Comparison of ENCODE assay signal across 9 cellular contexts in the genomic region with DNA sequence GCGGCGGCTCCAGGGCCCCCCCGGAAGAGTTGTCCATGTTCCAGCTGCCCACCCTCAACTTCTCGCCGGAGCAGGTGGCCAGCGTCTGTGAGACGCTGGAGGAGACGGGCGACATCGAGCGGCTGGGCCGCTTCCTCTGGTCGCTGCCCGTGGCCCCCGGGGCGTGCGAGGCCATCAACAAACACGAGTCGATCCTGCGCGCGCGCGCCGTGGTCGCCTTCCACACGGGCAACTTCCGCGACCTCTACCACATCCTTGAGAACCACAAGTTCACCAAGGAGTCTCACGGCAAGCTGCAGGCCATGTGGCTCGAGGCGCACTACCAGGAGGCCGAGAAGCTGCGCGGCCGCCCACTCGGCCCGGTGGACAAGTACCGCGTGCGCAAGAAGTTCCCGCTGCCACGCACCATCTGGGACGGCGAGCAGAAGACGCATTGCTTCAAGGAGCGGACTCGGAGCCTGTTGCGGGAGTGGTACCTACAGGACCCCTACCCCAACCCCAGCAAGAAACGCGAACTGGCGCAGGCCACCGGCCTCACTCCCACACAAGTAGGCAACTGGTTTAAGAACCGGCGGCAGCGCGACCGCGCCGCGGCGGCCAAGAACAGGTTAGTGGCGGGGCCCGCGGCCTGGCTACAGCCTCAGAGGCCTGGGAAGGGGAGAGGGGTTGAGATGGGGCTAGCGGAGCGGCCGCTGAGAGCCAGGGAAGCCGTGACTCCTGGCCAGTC. TPM values are rescaled to one million over a fixed set of nuclear protein-coding genes. Genes with fewer than 3 reads are reported as not detected.
DNase-seq lines count a peak whose midpoint lies in the region; ATAC-seq and TF ChIP-seq lines count a peak whose summit lies in the region.
"Had no signal": no experiment of that assay in that cellular context is flagged by ENCODE, and none has a peak within 500 bp of the region (broad histone marks: within the 10 kb centered on the region; RNA-seq: fewer than 3 reads in every experiment).

No MANE protein-coding gene starts in this region.

- 1 to 4% methylated on average over 66 to 69 of the region's 69 CpGs for WGBS in heart right ventricle, 2 donors
- whole genome bisulfite sequencing in mesendoderm (ENCODE audit: extremely low coverage, insufficient coverage, low lambda C conversion rate): no CpG with 5 or more reads among the region's 69 CpGs

- H2BK15ac ChIP-seq in mesendoderm (replicated peaks; ENCODE audit: low read depth): no peak overlapping the region

- H3K4me2 ChIP-seq in mesendoderm (ENCODE audit: low read length): peak overlapping the region; percentile 23

- H2BK5ac ChIP-seq in mesendoderm (ENCODE audit: low read length): no peak overlapping the region

- no peaks in the 10 kb centered on the region for H3K79me2 ChIP-seq in mesendoderm (ENCODE audit: control insufficient read depth, insufficient read depth, low read length)

- H3K27ac ChIP-seq in heart right ventricle (no peak overlapping the region), mesendoderm (ENCODE audit: low read depth, low read length) (no peak overlapping the region), upper lobe of right lung (no peak overlapping the region)

- H3K27me3 ChIP-seq in heart right ventricle: peaks cover 69 to 100% (median 99%) of the 10 kb centered on the region in 7 donors
- peaks cover 45% of the 10 kb centered on the region for H3K27me3 ChIP-seq in mesendoderm (ENCODE audit: insufficient read depth, low read length, poor library complexity)
- H3K27me3 ChIP-seq in upper lobe of right lung: peaks cover 92% of the 10 kb centered on the region

- no peak overlapping the region for H4K5ac ChIP-seq in mesendoderm (ENCODE audit: low read length)

- peak overlapping the region; percentile 45 for H3K56ac ChIP-seq in mesendoderm (ENCODE audit: low read length)

- H3K9me3 ChIP-seq in heart right ventricle (no peaks in the 10 kb centered on the region), upper lobe of right lung (no peaks in the 10 kb centered on the region)

- no peak overlapping the region for H3K23ac ChIP-seq in mesendoderm (ENCODE audit: low read length)

- H2AK5ac ChIP-seq in mesendoderm (ENCODE audit: low read length): no peak overlapping the region

- H3K27ac Mint-ChIP-seq in activated naive CD8-positive, alpha-beta T cell: no peak overlapping the region

- H4K8ac ChIP-seq in mesendoderm (ENCODE audit: low read depth, low read length): no peak overlapping the region

- peaks cover 3 to 60% (median 47%) of the 10 kb centered on the region in 9 donors for H3K4me1 ChIP-seq in heart right ventricle
- H3K4me1 ChIP-seq in mesendoderm (ENCODE audit: control insufficient read depth, low read depth, low read length): peaks cover 14% of the 10 kb centered on the region
- peaks cover 35% of the 10 kb centered on the region for H3K4me1 ChIP-seq in upper lobe of right lung

- no peak for DNase-seq in heart right ventricle
- no peak for DNase-seq in Right ventricle myocardium superior
- DNase-seq in mesendoderm: peak; percentile 66
- DNase-seq in upper lobe of right lung: no peak
- no peak for DNase-seq in SIG-M5 (lab: John Stamatoyannopoulos, UW)

- no peak overlapping the region for H2BK120ac ChIP-seq in mesendoderm (ENCODE audit: low read depth, low read length)

- peaks cover 37% of the 10 kb centered on the region for H3K27me3 Mint-ChIP-seq in activated naive CD8-positive, alpha-beta T cell

- intact Hi-C loops in heart right ventricle (cut with DNase I): loop anchor here in 1 of 10 donors (10.0 kb wide), 1 partner anchor 378 kb away; no protein-coding TSS in a partner anchor
- intact Hi-C loops in Right ventricle myocardium superior (cut with DNase I): no loop called here
- intact Hi-C loops in upper lobe of right lung (cut with DNase I): no loop called here

- TF ChIP-seq CTCF in heart right ventricle (IDR thresholded peaks at IDR 0.05): no peak
- TF ChIP-seq CTCF in upper lobe of right lung (IDR thresholded peaks at IDR 0.05): no peak

- no peaks in the 10 kb centered on the region for H3K79me1 ChIP-seq in mesendoderm (ENCODE audit: low read length)

- peak overlapping the region in 8 of 10 donors; percentile 19 to 48 (median 27) for H3K4me3 ChIP-seq in heart right ventricle
- H3K4me3 ChIP-seq in mesendoderm (ENCODE audit: low read length): no peak overlapping the region
- H3K4me3 ChIP-seq in upper lobe of right lung: peak overlapping the region; percentile 36

- no peaks in the 10 kb centered on the region for H3K36me3 Mint-ChIP-seq in activated naive CD8-positive, alpha-beta T cell

- H3K9ac ChIP-seq in mesendoderm (ENCODE audit: low read length): no peak overlapping the region

- ATAC-seq in heart right ventricle: no peak
- ATAC-seq in Right ventricle myocardium superior (ENCODE audit: poor library complexity): no peak
- no peak for ATAC-seq in upper lobe of right lung
- ATAC-seq in HG02642 (IDR thresholded peaks at IDR 0.05; ENCODE audit: poor library complexity, unreplicated experiment): no peak
- no peak for ATAC-seq in GM18907 (IDR thresholded peaks at IDR 0.05; ENCODE audit: unreplicated experiment)

- no peaks in the 10 kb centered on the region for H3K9me3 Mint-ChIP-seq in activated naive CD8-positive, alpha-beta T cell (ENCODE audit: low read depth)

- H3K4me1 Mint-ChIP-seq in activated naive CD8-positive, alpha-beta T cell (ENCODE audit: low read depth): peaks cover 43% of the 10 kb centered on the region

- no peaks in the 10 kb centered on the region for H3K36me3 ChIP-seq in heart right ventricle
- H3K36me3 ChIP-seq in mesendoderm (ENCODE audit: control insufficient read depth, insufficient read depth, low read length): no peaks in the 10 kb centered on the region
- no peaks in the 10 kb centered on the region for H3K36me3 ChIP-seq in upper lobe of right lung

- peak overlapping the region; percentile 76 for H3K4me3 Mint-ChIP-seq in activated naive CD8-positive, alpha-beta T cell

- no peak overlapping the region for H3K18ac ChIP-seq in mesendoderm (ENCODE audit: low read length)

- H3K4ac ChIP-seq in mesendoderm (ENCODE audit: low read depth, low read length): no peak overlapping the region

RNA-seq across cellular contexts. Expression of gene SIX3, which starts 1.0 kb away (rescaled TPM):
- not detected for total RNA-seq in heart right ventricle
- not detected for polyA plus RNA-seq in heart right ventricle
- not detected for total RNA-seq in Right ventricle myocardium superior
- 1.3 TPM for polyA plus RNA-seq in mesendoderm (2013, experiment 1 of 2)
- 1.1 TPM for polyA plus RNA-seq in mesendoderm (2013, experiment 2 of 2)
- not detected for total RNA-seq in upper lobe of right lung
- total RNA-seq: LHCN-M2 had no signal
